ENCODE assay signal across 8 cellular contexts in genomic region chr4:79042079-79042674, GRCh38.
A peak's percentile ranks its signal among the peaks of the same experiment; 100 is the strongest.
DNase-seq lines count a peak whose midpoint lies in the region; ATAC-seq and TF ChIP-seq lines count a peak whose summit lies in the region.

No MANE protein-coding gene starts in this region.

- 86 to 95% (median 91%) methylated on average over 1 of the region's 1 CpG for WGBS in heart left ventricle, 4 donors
- WGBS in upper lobe of left lung, 2 donors: 95% methylated on average over 1 of the region's 1 CpG

- no peaks in the 10 kb centered on the region for H3K27me3 ChIP-seq in heart left ventricle
- no peaks in the 10 kb centered on the region for H3K27me3 ChIP-seq in upper lobe of left lung

- intact Hi-C loops in heart left ventricle (cut with DNase I): loop anchor here (2.0 to 10.0 kb wide), 6 partner anchors 530 to 1173 kb away; partner anchors contain the start of gene ANTXR2 (in 1 of the 10)

- TF ChIP-seq POLR2A in heart left ventricle (IDR thresholded peaks at IDR 0.05): no peak
- TF ChIP-seq POLR2A in upper lobe of left lung (IDR thresholded peaks at IDR 0.05): no peak

- H3K4me3 Mint-ChIP-seq in activated naive CD8-positive, alpha-beta T cell treated with anti-CD3 and anti-CD28 coated beads for 36 hours: no peak overlapping the region

- no peak overlapping the region for H3K27ac Mint-ChIP-seq in activated naive CD8-positive, alpha-beta T cell treated with anti-CD3 and anti-CD28 coated beads for 36 hours

- no peak overlapping the region for H3K4me3 ChIP-seq in Jurkat, Clone E6-1 (ENCODE audit: low read length)
- H3K4me3 ChIP-seq in heart left ventricle: no peak overlapping the region
- no peak overlapping the region for H3K4me3 ChIP-seq in upper lobe of left lung

- peaks cover 3% of the 10 kb centered on the region for H3K27me3 Mint-ChIP-seq in activated naive CD8-positive, alpha-beta T cell treated with anti-CD3 and anti-CD28 coated beads for 36 hours

- no peak for TF ChIP-seq EP300 in upper lobe of left lung (IDR thresholded peaks at IDR 0.05)

- no peaks in the 10 kb centered on the region for H3K4me1 Mint-ChIP-seq in activated naive CD8-positive, alpha-beta T cell treated with anti-CD3 and anti-CD28 coated beads for 36 hours

- ATAC-seq in heart left ventricle (peak in 3 of 4 donors; percentile 44 to 64 (median 61)), upper lobe of left lung (ENCODE audit: low FRiP score in 2 of 2) (no peak), GM18867 (IDR thresholded peaks at IDR 0.05; ENCODE audit: unreplicated experiment) (no peak), GM21619 (IDR thresholded peaks at IDR 0.05; ENCODE audit: unreplicated experiment) (no peak)

- no peaks in the 10 kb centered on the region for H3K9me3 Mint-ChIP-seq in activated naive CD8-positive, alpha-beta T cell treated with anti-CD3 and anti-CD28 coated beads for 36 hours

- peak; percentile 53 for DNase-seq in D341Med (ENCODE audit: low spot score)
- DNase-seq in Jurkat, Clone E6-1 (ENCODE audit: low read depth, low spot score): peak; percentile 31
- peak; percentile 54 for DNase-seq in SK-N-DZ (ENCODE audit: low spot score)
- DNase-seq in heart left ventricle: no peak
- no peak for DNase-seq in upper lobe of left lung
- DNase-seq in activated naive CD8-positive, alpha-beta T cell treated with anti-CD3 and anti-CD28 coated beads for 36 hours: no peak

- H3K4me1 ChIP-seq in heart left ventricle: peaks cover 0 to 4% (median 0%) of the 10 kb centered on the region in 12 donors
- no peaks in the 10 kb centered on the region for H3K4me1 ChIP-seq in upper lobe of left lung

- H3K9me3 ChIP-seq in heart left ventricle (no peaks in the 10 kb centered on the region), upper lobe of left lung (no peaks in the 10 kb centered on the region)

- no peak overlapping the region for H3K27ac ChIP-seq in heart left ventricle
- no peak overlapping the region for H3K27ac ChIP-seq in upper lobe of left lung

- H3K36me3 Mint-ChIP-seq in activated naive CD8-positive, alpha-beta T cell treated with anti-CD3 and anti-CD28 coated beads for 36 hours: no peaks in the 10 kb centered on the region

- H3K36me3 ChIP-seq in heart left ventricle (no peaks in the 10 kb centered on the region), upper lobe of left lung (no peaks in the 10 kb centered on the region)

- TF ChIP-seq CTCF in heart left ventricle (IDR thresholded peaks at IDR 0.05) (peak; percentile 32 to 70 (median 56)), upper lobe of left lung (IDR thresholded peaks at IDR 0.05) (peak in 5 of 6 experiments; percentile 15 to 45 (median 40))

Comparison
In these comparisons a context has a peak if more than half of its experiments do, and no peak if none do; other contexts are left out.
1. DNase-seq: peak in D341Med (single experiment), Jurkat, Clone E6-1 (single experiment) and SK-N-DZ (single experiment); none in heart left ventricle (0 of 5), upper lobe of left lung (0 of 2) and activated naive CD8-positive, alpha-beta T cell treated with anti-CD3 and anti-CD28 coated beads for 36 hours (single experiment).
2. ATAC-seq: peak in heart left ventricle (3 of 4); none in upper lobe of left lung (0 of 2), GM18867 (single experiment) and GM21619 (single experiment).